ENCODE assay signal across 8 cellular contexts in genomic region chr11:9250139-9250582, GRCh38. TPM values are rescaled to one million over a fixed set of nuclear protein-coding genes. Genes with fewer than 3 reads are reported as not detected.
DNase-seq lines count a peak whose midpoint lies in the region; ATAC-seq lines count a peak whose summit lies in the region.

No MANE protein-coding gene starts in this region.

- intact Hi-C loops in posterior vena cava (cut with DNase I) = no loop called here

- H3K36me3 Mint-ChIP-seq in T-helper 17 cell (ENCODE audit: low read depth) = no peaks in the 10 kb centered on the region

- no peaks in the 10 kb centered on the region for H3K27me3 Mint-ChIP-seq in T-helper 17 cell

- peak overlapping the region; percentile 77 for H3K27ac Mint-ChIP-seq in T-helper 17 cell

- peak; percentile 60 for ATAC-seq in HG02840 (IDR thresholded peaks at IDR 0.05; ENCODE audit: low FRiP score, unreplicated experiment)
- ATAC-seq in T-helper 17 cell = peak; percentile 93

- H3K4me1 Mint-ChIP-seq in T-helper 17 cell = peaks cover 44% of the 10 kb centered on the region

- H3K9me3 ChIP-seq in T-helper 17 cell (ENCODE audit: control insufficient read depth, low read length, poor library complexity, severe bottlenecking) = no peaks in the 10 kb centered on the region

- peak overlapping the region; percentile 74 for H3K4me3 Mint-ChIP-seq in T-helper 17 cell

- DNase-seq in SIG-M5 treated with dmso at 0.1 percent for 504 hours (lab: John Stamatoyannopoulos, UW; ENCODE audit: unreplicated experiment) (peak; percentile 22), SIG-M5 (lab: John Stamatoyannopoulos, UW) (no peak), T-helper 17 cell (no peak), lung microvascular endothelial cell (ENCODE audit: low read depth in 2 of 2) (peak; percentile 36 to 42), T-helper 9 cell (no peak), posterior vena cava (ENCODE audit: low spot score) (no peak), amygdala (lab: John Stamatoyannopoulos, UW) (no peak)

RNA-seq across cellular contexts. Expression of gene DENND5A, which starts 15.0 kb away (rescaled TPM):
- 10 to 100 TPM; 66.3 to 96.5 TPM for total RNA-seq in T-helper 17 cell
- 94.1 and 114 TPM in 2 replicates for total RNA-seq in lung microvascular endothelial cell
- total RNA-seq in posterior vena cava = 100 to 1,000 TPM in 1 of 2 donors, 10 to 100 TPM in 1; 97.4 to 132 TPM

Comparison
In these comparisons a context has a peak if more than half of its experiments do, and no peak if none do; other contexts are left out.
1. DNase-seq: peak in SIG-M5 treated with dmso at 0.1 percent for 504 hours (single experiment) and lung microvascular endothelial cell (2 of 2); none in SIG-M5 (single experiment), T-helper 17 cell (0 of 3), T-helper 9 cell (single experiment), posterior vena cava (single experiment) and amygdala (0 of 56).